20 cellular contexts compared by ENCODE assay signal in the genomic region with DNA sequence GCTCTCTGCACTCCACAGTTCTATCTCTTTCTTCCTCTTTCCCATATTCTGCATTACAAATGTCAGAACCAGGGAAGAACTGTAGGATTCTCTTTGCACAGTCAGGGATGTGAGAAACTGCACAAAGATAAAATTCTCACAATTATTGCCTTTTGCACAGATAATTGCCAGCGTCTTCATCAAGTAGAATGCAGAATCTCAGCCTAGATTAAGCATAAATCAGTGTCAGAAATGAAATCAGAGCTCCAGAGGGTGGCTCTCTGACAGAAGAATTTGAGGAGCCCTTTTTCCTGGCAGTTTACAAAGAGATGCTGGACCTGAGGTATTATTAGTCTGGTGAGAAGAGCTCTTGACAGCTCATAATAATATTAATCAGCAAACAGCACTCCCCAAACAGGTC.
"Had no signal": no experiment of that assay in that cellular context is flagged by ENCODE, and none has a peak within 500 bp of the region (broad histone marks: within the 10 kb centered on the region; RNA-seq: fewer than 3 reads in every experiment).

No MANE protein-coding gene starts in this region.

- H3K27me3 Mint-ChIP-seq: natural killer cell treated with Interleukin-12 subunit alpha and Interleukin-12 subunit beta and Interleukin-15 and Interleukin-18, amount 100 ng/mL, for 72 hours; stimulated activated naive B cell treated with anti-CD40 and anti-IgM and Interleukin-4, amounts not matched to agents 10 μg/mL and 1 μg/mL and 100 μg/mL, for 72 hours; stimulated activated naive CD8-positive, alpha-beta T cell treated with anti-CD3 and anti-CD28 coated beads, Interleukin-15, amount 100 ng/mL, for 72 hours had no signal

- H3K4me3 Mint-ChIP-seq: immature natural killer cell; natural killer cell treated with Interleukin-12 subunit alpha and Interleukin-12 subunit beta and Interleukin-15 and Interleukin-18, amount 100 ng/mL, for 72 hours; stimulated activated naive B cell treated with anti-CD40 and anti-IgM and Interleukin-4, amounts not matched to agents 10 μg/mL and 1 μg/mL and 100 μg/mL, for 72 hours; stimulated activated naive CD8-positive, alpha-beta T cell treated with anti-CD3 and anti-CD28 coated beads, Interleukin-15, amount 100 ng/mL, for 72 hours had no signal

- H3K27ac Mint-ChIP-seq: immature natural killer cell; natural killer cell treated with Interleukin-12 subunit alpha and Interleukin-12 subunit beta and Interleukin-15 and Interleukin-18, amount 100 ng/mL, for 72 hours; stimulated activated naive B cell treated with anti-CD40 and anti-IgM and Interleukin-4, amounts not matched to agents 10 μg/mL and 1 μg/mL and 100 μg/mL, for 72 hours; stimulated activated naive CD8-positive, alpha-beta T cell treated with anti-CD3 and anti-CD28 coated beads, Interleukin-15, amount 100 ng/mL, for 72 hours had no signal

- DNase-seq: colonic mucosa; dermis blood vessel endothelial cell; esophagus squamous epithelium; foreskin fibroblast; glutamatergic neuron; immature natural killer cell; left cardiac atrium; left ventricle myocardium superior; mesenchymal stem cell; midbrain; psoas muscle; retina; right lobe of liver; spleen; stimulated activated CD4-positive, alpha-beta T cell treated with anti-CD3 and anti-CD28 coated beads, Interleukin-2, amount 100 ng/mL, for 24 hours; stimulated activated CD4-positive, alpha-beta T cell treated with anti-CD3 and anti-CD28 coated beads, Interleukin-4, amount 100 ng/mL, for 4 hours; stimulated activated naive B cell treated with anti-CD40 and anti-IgM and Interleukin-4, amounts not matched to agents 10 μg/mL and 1 μg/mL and 100 μg/mL, for 72 hours; stimulated activated naive CD8-positive, alpha-beta T cell treated with anti-CD3 and anti-CD28 coated beads, Interleukin-15, amount 100 ng/mL, for 72 hours; testis had no signal

- H3K9me3 Mint-ChIP-seq: natural killer cell treated with Interleukin-12 subunit alpha and Interleukin-12 subunit beta and Interleukin-15 and Interleukin-18, amount 100 ng/mL, for 72 hours had no signal

- H3K4me1 Mint-ChIP-seq: immature natural killer cell; stimulated activated naive B cell treated with anti-CD40 and anti-IgM and Interleukin-4, amounts not matched to agents 10 μg/mL and 1 μg/mL and 100 μg/mL, for 72 hours; stimulated activated naive CD8-positive, alpha-beta T cell treated with anti-CD3 and anti-CD28 coated beads, Interleukin-15, amount 100 ng/mL, for 72 hours had no signal

- H3K36me3 Mint-ChIP-seq: immature natural killer cell; natural killer cell treated with Interleukin-12 subunit alpha and Interleukin-12 subunit beta and Interleukin-15 and Interleukin-18, amount 100 ng/mL, for 72 hours; stimulated activated naive B cell treated with anti-CD40 and anti-IgM and Interleukin-4, amounts not matched to agents 10 μg/mL and 1 μg/mL and 100 μg/mL, for 72 hours had no signal
